In genomic region chr5:124683917-124684555, GRCh38 we compare ENCODE assay signal across 33 cellular contexts.
DNase-seq lines count a peak whose midpoint lies in the region; ATAC-seq, FAIRE-seq and TF ChIP-seq lines count a peak whose summit lies in the region.
"Had no signal": no experiment of that assay in that cellular context is flagged by ENCODE, and none has a peak within 500 bp of the region (broad histone marks: within the 10 kb centered on the region; RNA-seq: fewer than 3 reads in every experiment).

No MANE protein-coding gene starts in this region.

- intact Hi-C loops in pancreas (cut with DNase I) = no loop called here
- intact Hi-C loops in A673 (cut with micrococcal nuclease; ENCODE audit: unreplicated experiment) = no loop called here

- POLR2A ChIA-PET in A673 (lab: Charles Lee; ENCODE audit: low non-redundant PET) = no interaction called here

- no TSS peak for BruUV-seq in A673 (replicated peaks; lab: Mats Ljungman, UMichigan)

- FAIRE-seq in islet of Langerhans (lab: Jason Lieb, UNC) (peak; percentile 85), pancreas (lab: Jason Lieb, UNC) (no peak), small intestine (lab: Jason Lieb, UNC) (no peak)
- FAIRE-seq: endometrium had no signal

- WGBS in pancreas, 2 donors = 33 to 36% methylated on average over 2 of the region's 2 CpGs
- WGBS in small intestine, 3 donors = 35 to 79% (median 50%) methylated on average over 2 of the region's 2 CpGs

- H3K9me3 ChIP-seq in cardiac muscle cell (ENCODE audit: low read depth) (no peaks in the 10 kb centered on the region), right atrium auricular region (no peaks in the 10 kb centered on the region), pancreas (no peaks in the 10 kb centered on the region), A673 (ENCODE audit: low read depth, low read length, poor library complexity, severe bottlenecking) (no peaks in the 10 kb centered on the region), small intestine (ENCODE audit: control insufficient read depth, low read depth) (no peaks in the 10 kb centered on the region)
- H3K9me3 ChIP-seq: adrenal gland, BE2C, esophagus squamous epithelium, HAP-1, heart right ventricle, SJCRH30, upper lobe of left lung had no signal

- H3K4me1 ChIP-seq in cardiac muscle cell (ENCODE audit: low read depth) (peaks cover 51% of the 10 kb centered on the region), right atrium auricular region (peaks cover 0 to 39% of the 10 kb centered on the region in 2 donors), pancreas (peaks cover 8 to 38% (median 9%) of the 10 kb centered on the region in 3 donors), A673 (ENCODE audit: insufficient read depth, low read length, poor library complexity, severe bottlenecking) (peaks cover under 1% of the 10 kb centered on the region), small intestine (ENCODE audit: control insufficient read depth in 2 of 2, insufficient read depth in 1 of 2, low read depth in 1 of 2, low read length in 1 of 2) (peaks cover 5 to 7% of the 10 kb centered on the region in 2 donors)
- H3K4me1 ChIP-seq: foreskin keratinocyte, HAP-1, SJCRH30 had no signal

- H3K27ac ChIP-seq in cardiac muscle cell (peak overlapping the region; percentile 32), right atrium auricular region (no peak overlapping the region), pancreas (no peak overlapping the region), A673 (ENCODE audit: low read depth, low read length, poor library complexity, severe bottlenecking) (no peak overlapping the region), small intestine (ENCODE audit: low read depth in 1 of 2, low read length in 1 of 2) (no peak overlapping the region)
- H3K27ac ChIP-seq: adrenal gland, foreskin keratinocyte, heart right ventricle, SJCRH30 had no signal

- H3K4me3 ChIP-seq in cardiac muscle cell = no peak overlapping the region
- no peak overlapping the region for H3K4me3 ChIP-seq in right atrium auricular region
- no peak overlapping the region for H3K4me3 ChIP-seq in pancreas
- H3K4me3 ChIP-seq in A673 (ENCODE audit: low read depth, low read length, poor library complexity, severe bottlenecking) = no peak overlapping the region
- H3K4me3 ChIP-seq in small intestine (ENCODE audit: low read depth in 1 of 2, low read length in 2 of 2) = no peak overlapping the region
- H3K4me3 ChIP-seq: adrenal gland, esophagus squamous epithelium, HAP-1, heart right ventricle, SJCRH30, upper lobe of left lung had no signal

- DNase-seq in cardiac muscle cell (ENCODE audit: low read depth in 1 of 2, low spot score in 1 of 2) (no peak), right atrium auricular region (ENCODE audit: low spot score) (no peak), pancreas (no peak), NCI-H128 (lab: John Stamatoyannopoulos, UW; ENCODE audit: unreplicated experiment) (no peak), A673 (ENCODE audit: low spot score) (no peak), small intestine (no peak)
- no peak for DNase-seq in activated CD4-positive, alpha-beta T cell treated with anti-CD3 and anti-CD28 coated beads for 1 hour
- DNase-seq: activated CD4-positive, alpha-beta T cell treated with anti-CD3 and anti-CD28 coated beads for 36 hours; activated CD8-positive, alpha-beta T cell treated with anti-CD3 and anti-CD28 coated beads, Interleukin-2, amount 10 ng/mL, durations not matched to agents 7 days and 5 days; activated naive CD4-positive, alpha-beta T cell treated with anti-CD3 and anti-CD28 coated beads, Interleukin-2, amount 10 ng/mL, durations not matched to agents 7 days and 5 days; adrenal gland; BE2C; CD8-positive, alpha-beta T cell; dermis blood vessel endothelial cell; DMS 273 treated with DMSO at 0.1 percent for 48 hours; esophagus squamous epithelium; foreskin keratinocyte; heart right ventricle; Kasumi-1; NCI-H1417 treated with DMSO at 0.1 percent for 48 hours; NCI-H2081; NCI-H774; posterior cingulate gyrus; SJCRH30; stimulated activated CD4-positive, alpha-beta T cell treated with anti-CD3 and anti-CD28 coated beads, Interleukin-15, amount 100 ng/mL, for 24 hours; substantia nigra; T-helper 9 cell; upper lobe of left lung had no signal

- H3K36me3 ChIP-seq in cardiac muscle cell (no peaks in the 10 kb centered on the region), right atrium auricular region (no peaks in the 10 kb centered on the region), pancreas (no peaks in the 10 kb centered on the region), A673 (ENCODE audit: insufficient read depth, low read length, poor library complexity, severe bottlenecking) (no peaks in the 10 kb centered on the region), small intestine (ENCODE audit: control insufficient read depth in 2 of 2, insufficient read depth in 2 of 2, low read length in 2 of 2) (no peaks in the 10 kb centered on the region)
- H3K36me3 ChIP-seq: adrenal gland, BE2C, esophagus squamous epithelium, HAP-1, heart right ventricle, upper lobe of left lung had no signal

- ATAC-seq in pancreas = peak; percentile 55 to 78 (median 68)
- ATAC-seq: activated CD4-positive, alpha-beta T cell treated with anti-CD3 and anti-CD28 coated beads for 36 hours; activated CD8-positive, alpha-beta T cell treated with anti-CD3 and anti-CD28 coated beads, Interleukin-2, amount 10 ng/mL, durations not matched to agents 7 days and 5 days; activated T-helper 17 cell treated with anti-CD3 and anti-CD28 coated beads, Interleukin-2, amount 50 U/mL, for 72 hours; CD8-positive, alpha-beta T cell; foreskin keratinocyte; stimulated activated effector memory CD8-positive, alpha-beta T cell treated with anti-CD3 and anti-CD28 coated beads, Interleukin-12 subunit alpha, Interleukin-12 subunit beta, amount 100 ng/mL, for 72 hours had no signal

- TF ChIP-seq CTCF in cardiac muscle cell (IDR thresholded peaks at IDR 0.05; ENCODE audit: low read depth, low read length) = no peak
- no peak for TF ChIP-seq CTCF in right atrium auricular region (IDR thresholded peaks at IDR 0.05)
- TF ChIP-seq CTCF in pancreas (IDR thresholded peaks at IDR 0.05) = no peak
- no peak for TF ChIP-seq CTCF in A673 (conservative IDR thresholded peaks at IDR 0.05; ENCODE audit: low read depth, low read length)

- H3K27me3 ChIP-seq in cardiac muscle cell (no peaks in the 10 kb centered on the region), right atrium auricular region (no peaks in the 10 kb centered on the region), pancreas (no peaks in the 10 kb centered on the region), A673 (replicated peaks; ENCODE audit: insufficient read depth, low read depth, low read length, poor library complexity) (no peaks in the 10 kb centered on the region), small intestine (ENCODE audit: control insufficient read depth in 2 of 2, insufficient read depth in 2 of 2, low read length in 2 of 2) (no peaks in the 10 kb centered on the region)
- H3K27me3 ChIP-seq: adrenal gland, BE2C, esophagus squamous epithelium, foreskin keratinocyte, heart right ventricle, SJCRH30, upper lobe of left lung had no signal

- CTCF ChIA-PET in A673 (lab: Charles Lee) = no interaction called here
